Comparison of ENCODE assay signal across 19 cellular contexts in the genomic region with DNA sequence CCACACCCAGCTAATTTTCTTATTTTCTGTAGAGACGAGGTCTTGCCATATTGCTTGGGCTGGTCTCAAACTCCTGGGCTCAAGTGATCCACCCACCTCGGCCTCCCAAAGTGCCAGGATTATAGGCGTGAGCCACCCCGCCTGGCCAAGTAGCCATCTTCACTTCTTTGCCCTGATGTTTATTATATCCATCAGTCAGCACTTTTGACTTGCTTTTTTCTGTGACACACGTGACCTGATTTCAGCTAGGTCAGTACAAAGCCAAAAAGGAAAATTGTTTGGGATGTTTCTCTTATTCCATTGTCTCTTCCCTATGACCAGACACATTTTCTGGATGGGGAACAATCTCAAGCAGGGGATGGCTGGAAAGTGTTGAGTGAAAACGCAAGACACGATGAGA. TPM values are rescaled to one million over a fixed set of nuclear protein-coding genes. Genes with fewer than 3 reads are reported as not detected.
A peak's percentile ranks its signal among the peaks of the same experiment; 100 is the strongest.
DNase-seq lines count a peak whose midpoint lies in the region; ATAC-seq, FAIRE-seq and TF ChIP-seq lines count a peak whose summit lies in the region.
"Had no signal": no experiment of that assay in that cellular context is flagged by ENCODE, and none has a peak within 500 bp of the region (broad histone marks: within the 10 kb centered on the region; RNA-seq: fewer than 3 reads in every experiment).

No MANE protein-coding gene starts in this region.

- H3K27ac ChIP-seq in A549 (no peak overlapping the region), K562 (ENCODE audit: extremely low read depth, low read depth, low read length) (no peak overlapping the region), PC-9 (no peak overlapping the region)
- H3K27ac ChIP-seq: 22Rv1; BLaER1 treated with 17β-estradiol and CSF1 and Interleukin-3, amounts not matched to agents 10 nM and 100 nM; C4-2B had no signal

- no peaks in the 10 kb centered on the region for H3K9me2 ChIP-seq in PC-9 (ENCODE audit: insufficient read depth)

- no peak overlapping the region for H3K9ac ChIP-seq in K562 (ENCODE audit: insufficient read depth in 1 of 2, low read depth in 2 of 2, low read length in 2 of 2)
- H3K9ac ChIP-seq: BLaER1 treated with 17β-estradiol and CSF1 and Interleukin-3, amounts not matched to agents 10 nM and 100 nM had no signal

- POLR2A ChIA-PET in A549 (lab: Yijun Ruan, JAX) (no interaction called here), K562 (lab: Yijun Ruan, JAX) (no interaction called here), PC-9 (lab: Charles Lee; ENCODE audit: unreplicated experiment) (no interaction called here)

- no peaks in the 10 kb centered on the region for H3K9me1 ChIP-seq in K562 (ENCODE audit: control insufficient read depth, insufficient read depth, low read length)

- H4K20me1 ChIP-seq in K562 (replicated peaks; ENCODE audit: control insufficient read depth, insufficient read depth, low read length) (no peaks in the 10 kb centered on the region), PC-9 (ENCODE audit: insufficient read depth) (no peaks in the 10 kb centered on the region)
- H4K20me1 ChIP-seq: BLaER1 treated with 17β-estradiol and CSF1 and Interleukin-3, amounts not matched to agents 10 nM and 100 nM had no signal

- no peaks in the 10 kb centered on the region for H3K4me1 ChIP-seq in A549
- H3K4me1 ChIP-seq in K562 (replicated peaks in 1 of 2; ENCODE audit: control insufficient read depth in 2 of 2, insufficient read depth in 2 of 2, low read length in 2 of 2): no peaks in the 10 kb centered on the region
- H3K4me1 ChIP-seq in PC-9 (replicated peaks; ENCODE audit: insufficient read depth): no peaks in the 10 kb centered on the region
- H3K4me1 ChIP-seq: BE2C; BLaER1 treated with 17β-estradiol and CSF1 and Interleukin-3, amounts not matched to agents 10 nM and 100 nM; Caco-2 had no signal

- no peaks in the 10 kb centered on the region for H3K27me3 ChIP-seq in K562 (ENCODE audit: control insufficient read depth in 2 of 2, insufficient read depth in 2 of 2, low read length in 2 of 2)
- no peaks in the 10 kb centered on the region for H3K27me3 ChIP-seq in PC-9 (ENCODE audit: insufficient read depth, low read depth)
- H3K27me3 ChIP-seq: BE2C had no signal

- TF ChIP-seq RAD21 in A549 (conservative IDR thresholded peaks at IDR 0.05 in 1 of 2, IDR thresholded peaks at IDR 0.05 in 1 of 2) (no peak), K562 (CRISPR knock-in tag; conservative IDR thresholded peaks at IDR 0.05 in 1 of 2, IDR thresholded peaks at IDR 0.05 in 1 of 2) (no peak)

- no peak for TF ChIP-seq CTCF in A549 (IDR thresholded peaks at IDR 0.05)
- TF ChIP-seq CTCF in K562 (IDR thresholded peaks at IDR 0.05 in 2 of 3, conservative IDR thresholded peaks at IDR 0.05 in 1 of 3; ENCODE audit: insufficient read depth in 2 of 3, low read depth in 1 of 3, low read length in 3 of 3): no peak
- no peak for TF ChIP-seq CTCF in PC-9 (conservative IDR thresholded peaks at IDR 0.05)

- intact Hi-C loops in K562 (cut with micrococcal nuclease): no loop called here
- intact Hi-C loops in PC-9 (cut with micrococcal nuclease; ENCODE audit: unreplicated experiment): no loop called here

- H3K4me2 ChIP-seq in A549 (no peak overlapping the region), K562 (ENCODE audit: insufficient read depth, low read length) (no peak overlapping the region), PC-9 (no peak overlapping the region)

- ATAC-seq in A549 (no peak), K562 (no peak), GM19035 (IDR thresholded peaks at IDR 0.05; ENCODE audit: unreplicated experiment) (no peak)
- ATAC-seq: CD8-positive, alpha-beta T cell had no signal

- TF ChIP-seq EP300 in A549 (IDR thresholded peaks at IDR 0.05) (no peak), K562 (IDR thresholded peaks at IDR 0.05; ENCODE audit: low read length) (no peak)

- H3F3A ChIP-seq in PC-9 (ENCODE audit: insufficient read depth, low read depth): no peaks in the 10 kb centered on the region

- H3K4me3 ChIP-seq in A549: no peak overlapping the region
- H3K4me3 ChIP-seq in K562: no peak overlapping the region
- H3K4me3 ChIP-seq in PC-9: no peak overlapping the region
- H3K4me3 ChIP-seq: BLaER1 treated with 17β-estradiol and CSF1 and Interleukin-3, amounts not matched to agents 10 nM and 100 nM had no signal

- no peak overlapping the region for H2AFZ ChIP-seq in K562 (ENCODE audit: low read depth, low read length)
- no peak overlapping the region for H2AFZ ChIP-seq in PC-9

- H3K79me2 ChIP-seq in K562 (ENCODE audit: control insufficient read depth, insufficient read depth, low read length) (no peaks in the 10 kb centered on the region), PC-9 (ENCODE audit: low read depth) (no peaks in the 10 kb centered on the region)

- H3K9me3 ChIP-seq in A549: no peaks in the 10 kb centered on the region
- H3K9me3 ChIP-seq in K562 (replicated peaks; ENCODE audit: control insufficient read depth, insufficient read depth, low read depth, low read length): no peaks in the 10 kb centered on the region
- H3K9me3 ChIP-seq in PC-9 (ENCODE audit: insufficient read depth, low read depth): no peaks in the 10 kb centered on the region
- H3K9me3 ChIP-seq: BE2C; BLaER1 treated with 17β-estradiol and CSF1 and Interleukin-3, amounts not matched to agents 10 nM and 100 nM; Caco-2 had no signal

- BruUV-seq in K562 (replicated peaks; lab: Mats Ljungman, UMichigan) (no TSS peak), PC-9 (replicated peaks; lab: Mats Ljungman, UMichigan) (no TSS peak)

- DNase-seq in A549 (ENCODE audit: low read depth in 1 of 2, low spot score in 1 of 2): no peak
- no peak for DNase-seq in HTR-8/SVneo (ENCODE audit: insufficient read length, low spot score)
- no peak for DNase-seq in K562 (ENCODE audit: extremely low read depth in 1 of 4, low spot score in 3 of 4)
- no peak for DNase-seq in PC-9
- DNase-seq: ACHN; BE2C; Caco-2; Calu3; CD4-positive, alpha-beta T cell; CD8-positive, alpha-beta T cell; DMS79 treated with DMSO at 0.1 percent for 48 hours; GF-D8 had no signal

- in situ Hi-C loops in K562 (cut with MboI): no loop called here

- no peak for FAIRE-seq in A549 (lab: Jason Lieb, UNC)
- FAIRE-seq in HTR-8/SVneo (lab: Jason Lieb, UNC): peak; percentile 49
- no peak for FAIRE-seq in K562 (lab: Jason Lieb, UNC)
- FAIRE-seq: D721Med, G401.6, GM12891 had no signal

- no peaks in the 10 kb centered on the region for H3K36me3 ChIP-seq in K562 (ENCODE audit: control insufficient read depth, insufficient read depth, low read length)
- H3K36me3 ChIP-seq in PC-9 (ENCODE audit: low read depth): no peaks in the 10 kb centered on the region
- H3K36me3 ChIP-seq: BE2C; BLaER1 treated with 17β-estradiol and CSF1 and Interleukin-3, amounts not matched to agents 10 nM and 100 nM had no signal

- TF ChIP-seq POLR2A in A549 (IDR thresholded peaks at IDR 0.05; ENCODE audit: low read length) (no peak), K562 (conservative IDR thresholded peaks at IDR 0.05) (no peak)

- 72% methylated on average over 7 of the region's 7 CpGs for WGBS in A549 (ENCODE audit: missing lambda C conversion rate)
- 0% methylated on average over 6 of the region's 7 CpGs for WGBS in K562 (ENCODE audit: insufficient coverage, low coverage, missing lambda C conversion rate)

- CTCF ChIA-PET in A549 (lab: Yijun Ruan, JAX) (interaction anchor here (0.6 kb wide), 1 partner anchor 235 kb away, joined by 3 read pairs; no protein-coding TSS in a partner anchor), K562 (lab: Yijun Ruan, JAX; ENCODE audit: low intra/inter-chr PET ratio) (no interaction called here), PC-9 (lab: Charles Lee) (interaction anchor here (0.7 kb wide), 1 partner anchor 362 kb away, joined by 7 read pairs; no protein-coding TSS in a partner anchor)

TF ChIP-seq in A549, 52 proteins besides CTCF, POLR2A, EP300 and RAD21 (continues in another document):
- TF ChIP-seq ZNF302 (CRISPR knock-in tag; IDR thresholded peaks at IDR 0.05) (no peak), BHLHE40 (IDR thresholded peaks at IDR 0.05; ENCODE audit: low read depth, low read length) (no peak), HOXA7 (CRISPR knock-in tag; IDR thresholded peaks at IDR 0.05) (no peak), MAZ (IDR thresholded peaks at IDR 0.05; ENCODE audit: borderline replicate concordance, low read depth, low read length) (no peak), CBX8 (IDR thresholded peaks at IDR 0.05) (no peak)

TF ChIP-seq in K562, 482 proteins besides CTCF, POLR2A, EP300 and RAD21 (continues in another document):
- TF ChIP-seq, protein P1, sequence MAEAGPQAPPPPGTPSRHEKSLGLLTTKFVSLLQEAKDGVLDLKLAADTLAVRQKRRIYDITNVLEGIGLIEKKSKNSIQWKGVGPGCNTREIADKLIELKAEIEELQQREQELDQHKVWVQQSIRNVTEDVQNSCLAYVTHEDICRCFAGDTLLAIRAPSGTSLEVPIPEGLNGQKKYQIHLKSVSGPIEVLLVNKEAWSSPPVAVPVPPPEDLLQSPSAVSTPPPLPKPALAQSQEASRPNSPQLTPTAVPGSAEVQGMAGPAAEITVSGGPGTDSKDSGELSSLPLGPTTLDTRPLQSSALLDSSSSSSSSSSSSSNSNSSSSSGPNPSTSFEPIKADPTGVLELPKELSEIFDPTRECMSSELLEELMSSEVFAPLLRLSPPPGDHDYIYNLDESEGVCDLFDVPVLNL (CRISPR knock-in tag; IDR thresholded peaks at IDR 0.05; ENCODE audit: low read depth): no peak

RNA-seq across cellular contexts. Expression of gene MID1, which starts 45.3 kb away (rescaled TPM):
- 106 and 113 TPM in 2 replicates for polyA plus RNA-seq in A549 (2011; rRNA removed)
- polyA plus RNA-seq in A549 (2012; cell fraction: cytosol; rRNA removed): 54.5 and 56.8 TPM in 2 replicates
- polyA plus RNA-seq in A549 (2012; cell fraction: nucleus; rRNA removed): 106 and 115 TPM in 2 replicates
- polyA plus RNA-seq in A549 (2017; fragmentation: RNase III; extraction: RNeasy Plus Mini Kit Qiagen cat#74134 plus additional on column Dnase treatment): 58.3 to 59.8 TPM (median 59.5 TPM) in 3 replicates
- 178 and 200 TPM in 2 replicates for polyA minus RNA-seq in A549 (2011; rRNA and poly(A)+ RNA removed)
- 0.72 and 1.00 TPM in 2 replicates for total RNA-seq in K562 (2011; cell fraction: chromatin; rRNA removed; ENCODE audit: low replicate concordance)
- total RNA-seq in K562 (2011; cell fraction: nucleolus; rRNA removed): 0.53 and 0.67 TPM in 2 replicates
- 0.59 and 1.1 TPM in 2 replicates for total RNA-seq in K562 (2011; cell fraction: nucleoplasm; rRNA removed)
- total RNA-seq in K562 (2014; rRNA removed): 0.09 and 0.29 TPM in 2 replicates
- 0.29 and 0.33 TPM in 2 replicates for total RNA-seq in K562 (2014; rRNA removed; fragmentation: Illumina TruSeq; extraction: Trizol)
- total RNA-seq in K562 (2015; rRNA removed; fragmentation: Illumina TruSeq; extraction: Trizol): 0.49 and 0.54 TPM in 2 replicates
- total RNA-seq in K562 (2021): 0.51 and 0.60 TPM in 2 replicates
- polyA plus RNA-seq in K562 (2011; rRNA removed): 0.45 and 0.54 TPM in 2 replicates
- polyA plus RNA-seq in K562 (2011; cell fraction: cytosol; rRNA removed): 0.46 and 0.64 TPM in 2 replicates
- 1.1 and 1.8 TPM in 2 replicates for polyA plus RNA-seq in K562 (2011; cell fraction: nucleus; rRNA removed)
- polyA plus RNA-seq in K562 (2012): 0.38 and 0.48 TPM in 2 replicates
- polyA plus RNA-seq in K562 (2014; fragmentation: Illumina TruSeq; extraction: Trizol): 0.54 and 0.58 TPM in 2 replicates
- polyA plus RNA-seq in K562 (2014; fragmentation: Nextera tagmentation; extraction: Ambion mirVana): under 1 TPM; 0.07 to 0.28 TPM
- 0.13 and 0.17 TPM in 2 replicates for polyA plus RNA-seq in K562 (2014; rRNA removed)
- polyA minus RNA-seq in K562 (2011; rRNA and poly(A)+ RNA removed): 1.2 and 2.2 TPM in 2 replicates
- 0.64 and 0.67 TPM in 2 replicates for polyA minus RNA-seq in K562 (2011; cell fraction: cytosol; rRNA and poly(A)+ RNA removed)
- 0.94 and 1.6 TPM in 2 replicates for polyA minus RNA-seq in K562 (2011; cell fraction: nucleus; rRNA and poly(A)+ RNA removed)
- 57.0 and 79.5 TPM in 2 replicates for total RNA-seq in PC-9 (2021)
- total RNA-seq: CD8-positive, alpha-beta T cell had no signal

Comparison
In these comparisons a context has a peak if more than half of its experiments do, and no peak if none do; other contexts are left out.
1. RNA of gene MID1, which starts 45.3 kb away (total RNA-seq): 57.0 to 79.5 TPM in PC-9; 0.09 to 1.1 TPM in K562; every median in the first group is over 10 times any median in the second.
2. Of the 35 proteins assayed by ChIP-seq in both K562 and A549: peak only in K562: none; only in A549: MAFK; in both: none; in neither: 34.